9 cellular contexts compared by ENCODE assay signal in genomic region chr3:126522363-126522788, GRCh38. TPM values are rescaled to one million over a fixed set of nuclear protein-coding genes. Genes with fewer than 3 reads are reported as not detected.
DNase-seq lines count a peak whose midpoint lies in the region; ATAC-seq and TF ChIP-seq lines count a peak whose summit lies in the region.
"Had no signal": no experiment of that assay in that cellular context is flagged by ENCODE, and none has a peak within 500 bp of the region (broad histone marks: within the 10 kb centered on the region; RNA-seq: fewer than 3 reads in every experiment).

No MANE protein-coding gene starts in this region.

- H3K27ac Mint-ChIP-seq in activated naive CD8-positive, alpha-beta T cell treated with anti-CD3 and anti-CD28 coated beads, Interleukin-2, amount 50 U/mL, for 24 hours, result no peak overlapping the region
- H3K27ac Mint-ChIP-seq: stimulated activated naive CD8-positive, alpha-beta T cell treated with anti-CD3 and anti-CD28 coated beads, Interleukin-15, Interleukin-2, amounts not matched to agents 100 ng/mL and 50 ng/mL, for 24 hours had no signal

- H3K9me3 Mint-ChIP-seq in activated naive CD8-positive, alpha-beta T cell treated with anti-CD3 and anti-CD28 coated beads, Interleukin-2, amount 50 U/mL, for 24 hours, result no peaks in the 10 kb centered on the region
- H3K9me3 Mint-ChIP-seq: stimulated activated naive CD8-positive, alpha-beta T cell treated with anti-CD3 and anti-CD28 coated beads, Interleukin-15, Interleukin-2, amounts not matched to agents 100 ng/mL and 50 ng/mL, for 24 hours had no signal

- peak; percentile 79 to 94 (median 88) for TF ChIP-seq CTCF in prostate gland (IDR thresholded peaks at IDR 0.05)

- no peaks in the 10 kb centered on the region for H3K27me3 ChIP-seq in SJCRH30
- peaks cover 6% of the 10 kb centered on the region for H3K27me3 ChIP-seq in prostate gland (replicated peaks; ENCODE audit: insufficient read depth)

- WGBS in prostate gland, result under 1% methylated on average over 6 of the region's 6 CpGs

- no peak for ATAC-seq in activated naive CD8-positive, alpha-beta T cell treated with anti-CD3 and anti-CD28 coated beads, Interleukin-2, amount 50 U/mL, for 24 hours
- ATAC-seq in GM21737 (IDR thresholded peaks at IDR 0.05; ENCODE audit: unreplicated experiment) (no peak), HG02571 (IDR thresholded peaks at IDR 0.05; ENCODE audit: unreplicated experiment) (no peak)

- H3K4me1 Mint-ChIP-seq in activated naive CD8-positive, alpha-beta T cell treated with anti-CD3 and anti-CD28 coated beads, Interleukin-2, amount 50 U/mL, for 24 hours, result no peaks in the 10 kb centered on the region

- H3K27ac ChIP-seq in SJCRH30 (no peak overlapping the region), prostate gland (no peak overlapping the region)

- H3K4me3 ChIP-seq in SJCRH30 (no peak overlapping the region), prostate gland (no peak overlapping the region)

- no peak for TF ChIP-seq POLR2A in prostate gland (IDR thresholded peaks at IDR 0.05)

- H3K4me1 ChIP-seq in SJCRH30 (no peaks in the 10 kb centered on the region), prostate gland (replicated peaks) (no peaks in the 10 kb centered on the region)

- no peaks in the 10 kb centered on the region for H3K36me3 ChIP-seq in SJCRH30
- no peaks in the 10 kb centered on the region for H3K36me3 ChIP-seq in prostate gland

- H3K27me3 Mint-ChIP-seq in activated naive CD8-positive, alpha-beta T cell treated with anti-CD3 and anti-CD28 coated beads, Interleukin-2, amount 50 U/mL, for 24 hours, result peaks cover 10% of the 10 kb centered on the region

- DNase-seq in D341Med (ENCODE audit: low spot score), result peak; percentile 86
- DNase-seq in HT-29 (ENCODE audit: low spot score), result peak; percentile 67
- peak; percentile 43 to 75 for DNase-seq in SJCRH30
- DNase-seq in activated naive CD8-positive, alpha-beta T cell treated with anti-CD3 and anti-CD28 coated beads, Interleukin-2, amount 50 U/mL, for 24 hours, result peak; percentile 51
- peak; percentile 78 for DNase-seq in cardiac septum (ENCODE audit: low spot score)
- peak; percentile 31 for DNase-seq in prostate gland (ENCODE audit: low spot score)

- intact Hi-C loops in cardiac septum (cut with DNase I), result loop anchor here (2.0 to 5.0 kb wide), 3 partner anchors 46 to 1025 kb away; no protein-coding TSS in a partner anchor
- intact Hi-C loops in prostate gland (cut with DNase I), result loop anchor here (5.0 kb wide), 1 partner anchor 1025 kb away; no protein-coding TSS in a partner anchor

- H3K36me3 Mint-ChIP-seq in activated naive CD8-positive, alpha-beta T cell treated with anti-CD3 and anti-CD28 coated beads, Interleukin-2, amount 50 U/mL, for 24 hours (ENCODE audit: low read depth), result no peaks in the 10 kb centered on the region

- H3K9me3 ChIP-seq in SJCRH30 (replicated peaks), result no peaks in the 10 kb centered on the region
- H3K9me3 ChIP-seq in prostate gland, result no peaks in the 10 kb centered on the region

- H3K4me3 Mint-ChIP-seq in activated naive CD8-positive, alpha-beta T cell treated with anti-CD3 and anti-CD28 coated beads, Interleukin-2, amount 50 U/mL, for 24 hours, result no peak overlapping the region
- H3K4me3 Mint-ChIP-seq: stimulated activated naive CD8-positive, alpha-beta T cell treated with anti-CD3 and anti-CD28 coated beads, Interleukin-15, Interleukin-2, amounts not matched to agents 100 ng/mL and 50 ng/mL, for 24 hours had no signal

RNA-seq across cellular contexts. Expression of gene CHST13, which starts 1.6 kb away (rescaled TPM):
- 0.05 and 1.3 TPM in 2 replicates for total RNA-seq in HT-29 (2014; rRNA removed; shearing (Covaris generic))
- total RNA-seq in SJCRH30 (2014; rRNA removed; shearing (Covaris generic)), result not detected in 2 replicates
- total RNA-seq in cardiac septum, result 0.16 TPM
- 1 to 10 TPM in 1 of 2 donors, not detected in 1; 6.9 TPM for total RNA-seq in prostate gland

RNA-seq across cellular contexts. Expression of gene UROC1, which starts 4.8 kb away (rescaled TPM):
- total RNA-seq in HT-29 (2014; rRNA removed; shearing (Covaris generic)), result not detected in 2 replicates
- total RNA-seq in SJCRH30 (2014; rRNA removed; shearing (Covaris generic)), result not detected in 2 replicates
- total RNA-seq in cardiac septum, result not detected
- under 1 TPM in 1 of 2 donors, not detected in 1; 0.17 TPM for total RNA-seq in prostate gland

RNA-seq across cellular contexts. Expression of gene C3orf22, which starts 36.4 kb away (rescaled TPM):
- not detected in 2 replicates for total RNA-seq in HT-29 (2014; rRNA removed; shearing (Covaris generic))
- not detected in 2 replicates for total RNA-seq in SJCRH30 (2014; rRNA removed; shearing (Covaris generic))
- not detected for total RNA-seq in cardiac septum
- total RNA-seq in prostate gland, result 1 to 10 TPM in 1 of 2 donors, not detected in 1; 4.9 TPM

RNA-seq across cellular contexts. Expression of gene ZXDC, which starts 46.7 kb away (rescaled TPM):
- total RNA-seq in HT-29 (2014; rRNA removed; shearing (Covaris generic)), result 41.2 and 42.2 TPM in 2 replicates
- total RNA-seq in SJCRH30 (2014; rRNA removed; shearing (Covaris generic)), result 15.9 and 17.2 TPM in 2 replicates
- total RNA-seq in cardiac septum, result 22.0 TPM
- total RNA-seq in prostate gland, result 10 to 100 TPM; 47.7 to 87.0 TPM

Comparison
In these comparisons a context has a peak if more than half of its experiments do, and no peak if none do; other contexts are left out.
1. DNase-seq: peak in every context shown above with its lines; median percentile 86 in D341Med; 78 in cardiac septum; 67 in HT-29; 59 in SJCRH30; 51 in activated naive CD8-positive, alpha-beta T cell treated with anti-CD3 and anti-CD28 coated beads, Interleukin-2, amount 50 U/mL, for 24 hours; 31 in prostate gland.